In the genomic region with DNA sequence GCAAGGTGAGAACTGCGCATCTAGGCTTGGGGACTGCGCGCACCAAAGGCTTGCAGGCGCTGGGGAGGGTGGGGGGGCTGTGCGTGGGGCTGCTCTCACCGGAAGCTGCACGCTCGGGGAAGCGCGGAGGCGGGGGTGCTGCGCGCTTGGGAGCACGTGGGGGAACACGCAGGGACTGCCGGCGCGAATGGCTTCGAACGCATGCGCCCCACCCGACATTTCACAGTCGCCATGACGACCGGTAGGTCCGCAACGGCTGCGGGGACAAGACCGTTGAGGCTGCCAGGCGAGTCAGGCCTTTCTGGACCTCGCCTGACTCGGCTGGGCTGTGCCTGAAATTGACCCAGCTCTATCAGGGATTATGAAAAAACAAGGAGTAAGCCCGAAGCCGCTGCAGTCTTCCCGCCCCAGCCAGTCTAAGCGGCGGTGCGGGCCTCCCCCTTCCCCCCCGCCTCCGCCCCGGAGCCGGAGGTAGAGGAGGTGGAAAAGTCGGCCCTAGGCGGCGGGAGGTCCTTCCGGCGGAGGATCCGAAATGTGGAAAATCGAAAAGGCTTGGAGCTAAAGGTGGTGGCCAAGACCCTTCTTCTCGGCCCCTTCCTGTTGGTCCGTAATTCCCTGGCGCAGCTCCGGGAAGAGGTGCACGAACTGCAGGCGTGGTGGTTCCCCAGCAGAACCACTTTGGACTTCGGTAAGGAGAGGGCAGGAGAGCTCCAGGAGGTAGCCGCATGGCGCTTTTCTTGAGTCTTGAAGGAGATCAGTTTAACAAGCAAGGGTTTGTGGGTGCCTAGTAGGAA, we compare ENCODE assay signal across 8 cellular contexts. TPM values are rescaled to one million over a fixed set of nuclear protein-coding genes. Genes with fewer than 3 reads are reported as not detected.
DNase-seq lines count a peak whose midpoint lies in the region; ATAC-seq and TF ChIP-seq lines count a peak whose summit lies in the region.

No MANE protein-coding gene starts in this region.

- peaks cover 27% of the 10 kb centered on the region for H3K27me3 Mint-ChIP-seq in activated T-helper 17 cell treated with anti-CD3 and anti-CD28 coated beads, Interleukin-2, amount 50 U/mL, for 72 hours
- peaks cover 8% of the 10 kb centered on the region for H3K27me3 Mint-ChIP-seq in neural progenitor cell (ENCODE audit: insufficient read depth, low read depth)

- 0 to 5% methylated on average over 2 to 8 of the region's 58 CpGs for WGBS in gastroesophageal sphincter (ENCODE audit: low coverage in 1 of 2), 2 donors

- H3K9me2 ChIP-seq in MM.1S (replicated peaks; ENCODE audit: insufficient read depth, low read length), result no peaks in the 10 kb centered on the region

- H3K27me3 ChIP-seq in A673 (replicated peaks; ENCODE audit: insufficient read depth, low read depth, low read length, poor library complexity), result peaks cover 17% of the 10 kb centered on the region
- H3K27me3 ChIP-seq in MM.1S (replicated peaks; ENCODE audit: insufficient read depth, low read length), result no peaks in the 10 kb centered on the region
- peaks cover 10% of the 10 kb centered on the region for H3K27me3 ChIP-seq in gastroesophageal sphincter
- H3K27me3 ChIP-seq in neural progenitor cell, result peaks cover 30% of the 10 kb centered on the region
- peaks cover 12% of the 10 kb centered on the region for H3K27me3 ChIP-seq in upper lobe of right lung

- no peaks in the 10 kb centered on the region for H3F3A ChIP-seq in MM.1S (ENCODE audit: insufficient read depth, low read length)
- no peaks in the 10 kb centered on the region for H3F3A ChIP-seq in neural progenitor cell (ENCODE audit: low read depth)

- H3K4me2 ChIP-seq in MM.1S (ENCODE audit: low read depth, low read length) (peak overlapping the region; percentile 47; the same call in 1 of the 2 replicates), neural progenitor cell (peak overlapping the region; percentile 79)

- no peaks in the 10 kb centered on the region for H3K9me3 ChIP-seq in A673 (ENCODE audit: low read depth, low read length, poor library complexity, severe bottlenecking)
- H3K9me3 ChIP-seq in MM.1S (replicated peaks; ENCODE audit: insufficient read depth, low read length), result no peaks in the 10 kb centered on the region
- H3K9me3 ChIP-seq in gastroesophageal sphincter, result no peaks in the 10 kb centered on the region
- no peaks in the 10 kb centered on the region for H3K9me3 ChIP-seq in neural progenitor cell (ENCODE audit: low read depth)
- H3K9me3 ChIP-seq in upper lobe of right lung, result no peaks in the 10 kb centered on the region

- CTCF ChIA-PET in A673 (lab: Charles Lee), result no interaction called here

- no peaks in the 10 kb centered on the region for H3K9me3 Mint-ChIP-seq in activated T-helper 17 cell treated with anti-CD3 and anti-CD28 coated beads, Interleukin-2, amount 50 U/mL, for 72 hours
- H3K9me3 Mint-ChIP-seq in neural progenitor cell, result no peaks in the 10 kb centered on the region

- ATAC-seq in activated T-helper 17 cell treated with anti-CD3 and anti-CD28 coated beads, Interleukin-2, amount 50 U/mL, for 72 hours (replicated peaks), result no peak
- ATAC-seq in gastroesophageal sphincter, result peak; percentile 46
- ATAC-seq in upper lobe of right lung, result peak; percentile 49
- ATAC-seq in HG02840 (IDR thresholded peaks at IDR 0.05; ENCODE audit: low FRiP score, unreplicated experiment), result no peak

- H3K27ac Mint-ChIP-seq in activated T-helper 17 cell treated with anti-CD3 and anti-CD28 coated beads, Interleukin-2, amount 50 U/mL, for 72 hours, result no peak overlapping the region
- no peak overlapping the region for H3K27ac Mint-ChIP-seq in neural progenitor cell

- H4K20me1 ChIP-seq in MM.1S (ENCODE audit: insufficient read depth, low read length) (no peaks in the 10 kb centered on the region), neural progenitor cell (ENCODE audit: low read depth) (no peaks in the 10 kb centered on the region)

- TF ChIP-seq POLR2A in gastroesophageal sphincter (IDR thresholded peaks at IDR 0.05), result no peak

- H2AFZ ChIP-seq in MM.1S (ENCODE audit: low read length) (0 out of 2 replicates have a peak overlapping the region, but pooled peaks have one; percentile 11), neural progenitor cell (replicated peaks) (peak overlapping the region; percentile 69)

- POLR2A ChIA-PET in A673 (lab: Charles Lee; ENCODE audit: low non-redundant PET), result no interaction called here

- DNase-seq in A673 (ENCODE audit: low spot score) (peak; percentile 63), MM.1S (no peak), neural progenitor cell (ENCODE audit: low spot score) (peak; percentile 48), upper lobe of right lung (peak; percentile 65), AML-193 (lab: John Stamatoyannopoulos, UW) (no peak)

- no peak for TF ChIP-seq CTCF in A673 (conservative IDR thresholded peaks at IDR 0.05; ENCODE audit: low read depth, low read length)
- no peak for TF ChIP-seq CTCF in MM.1S (IDR thresholded peaks at IDR 0.05; ENCODE audit: low read length)
- TF ChIP-seq CTCF in gastroesophageal sphincter (IDR thresholded peaks at IDR 0.05), result no peak
- TF ChIP-seq CTCF in neural progenitor cell (IDR thresholded peaks at IDR 0.05), result no peak
- TF ChIP-seq CTCF in upper lobe of right lung (IDR thresholded peaks at IDR 0.05), result no peak

- no peaks in the 10 kb centered on the region for H3K36me3 Mint-ChIP-seq in activated T-helper 17 cell treated with anti-CD3 and anti-CD28 coated beads, Interleukin-2, amount 50 U/mL, for 72 hours (ENCODE audit: low read depth)
- H3K36me3 Mint-ChIP-seq in neural progenitor cell, result no peaks in the 10 kb centered on the region

- H3K4me1 ChIP-seq in A673 (ENCODE audit: insufficient read depth, low read length, poor library complexity, severe bottlenecking) (no peaks in the 10 kb centered on the region), MM.1S (ENCODE audit: low read length) (no peaks in the 10 kb centered on the region), gastroesophageal sphincter (peaks cover 0 to 21% (median 0%) of the 10 kb centered on the region in 3 donors), neural progenitor cell (no peaks in the 10 kb centered on the region), upper lobe of right lung (peaks cover 7% of the 10 kb centered on the region)

- H3K36me3 ChIP-seq in A673 (ENCODE audit: insufficient read depth, low read length, poor library complexity, severe bottlenecking), result no peaks in the 10 kb centered on the region
- H3K36me3 ChIP-seq in MM.1S (replicated peaks; ENCODE audit: insufficient read depth, low read length), result no peaks in the 10 kb centered on the region
- H3K36me3 ChIP-seq in gastroesophageal sphincter, result no peaks in the 10 kb centered on the region
- no peaks in the 10 kb centered on the region for H3K36me3 ChIP-seq in neural progenitor cell
- no peaks in the 10 kb centered on the region for H3K36me3 ChIP-seq in upper lobe of right lung

- peaks cover 4% of the 10 kb centered on the region for H3K4me1 Mint-ChIP-seq in activated T-helper 17 cell treated with anti-CD3 and anti-CD28 coated beads, Interleukin-2, amount 50 U/mL, for 72 hours
- peaks cover 8% of the 10 kb centered on the region for H3K4me1 Mint-ChIP-seq in neural progenitor cell

- BruUV-seq in A673 (replicated peaks; lab: Mats Ljungman, UMichigan), result no TSS peak

- H3K4me3 ChIP-seq in A673 (ENCODE audit: low read depth, low read length, poor library complexity, severe bottlenecking), result peak overlapping the region; percentile 51
- H3K4me3 ChIP-seq in MM.1S (ENCODE audit: low read length), result peak overlapping the region; percentile 25; the same call in 1 of the 2 replicates
- H3K4me3 ChIP-seq in gastroesophageal sphincter, result peak overlapping the region; percentile 34 to 55
- peak overlapping the region; percentile 55 for H3K4me3 ChIP-seq in neural progenitor cell
- H3K4me3 ChIP-seq in upper lobe of right lung, result peak overlapping the region; percentile 45

- no peak for TF ChIP-seq EP300 in gastroesophageal sphincter (IDR thresholded peaks at IDR 0.05)

- H3K27ac ChIP-seq in A673 (ENCODE audit: low read depth, low read length, poor library complexity, severe bottlenecking) (no peak overlapping the region), MM.1S (ENCODE audit: low read length) (no peak overlapping the region), gastroesophageal sphincter (peak overlapping the region in 1 of 4 donors; percentile 6), neural progenitor cell (no peak overlapping the region), upper lobe of right lung (no peak overlapping the region)

- intact Hi-C loops in A673 (cut with micrococcal nuclease; ENCODE audit: unreplicated experiment), result loop anchor here (10.0 kb wide), 2 partner anchors 1325 to 1875 kb away; partner anchors contain the start of gene TEX47
- intact Hi-C loops in upper lobe of right lung (cut with DNase I), result no loop called here

- H3K79me2 ChIP-seq in MM.1S (ENCODE audit: low read length), result no peaks in the 10 kb centered on the region
- H3K79me2 ChIP-seq in neural progenitor cell (ENCODE audit: low read depth), result no peaks in the 10 kb centered on the region

- H3K4me3 Mint-ChIP-seq in activated T-helper 17 cell treated with anti-CD3 and anti-CD28 coated beads, Interleukin-2, amount 50 U/mL, for 72 hours, result peak overlapping the region; percentile 74
- H3K4me3 Mint-ChIP-seq in neural progenitor cell, result peak overlapping the region; percentile 84

- H3K9ac ChIP-seq in MM.1S (ENCODE audit: low read length), result no peak overlapping the region
- H3K9ac ChIP-seq in neural progenitor cell, result no peak overlapping the region

RNA-seq across cellular contexts. Expression of gene STEAP1, which starts 34.9 kb away (rescaled TPM):
- 188 and 213 TPM in 2 replicates for total RNA-seq in A673 (2021)
- total RNA-seq in activated T-helper 17 cell treated with anti-CD3 and anti-CD28 coated beads, Interleukin-2, amount 50 U/mL, for 72 hours, result under 1 TPM; 0.52 to 0.79 TPM
- 10 to 100 TPM in 3 of 4 donors, 1 to 10 TPM in 1; 2.6 to 14.2 (median 12.6) TPM for total RNA-seq in gastroesophageal sphincter
- total RNA-seq in neural progenitor cell (ENCODE audit: low replicate concordance), result 1.5 and 2.3 TPM in 2 replicates
- 5.7 TPM for total RNA-seq in upper lobe of right lung

Comparison
In these comparisons a context has a peak if more than half of its experiments do, and no peak if none do; other contexts are left out.
1. DNase-seq: peak in A673 (single experiment), neural progenitor cell (single experiment) and upper lobe of right lung (single experiment); none in MM.1S (single experiment) and AML-193 (0 of 2).
2. ATAC-seq: peak in gastroesophageal sphincter (single experiment) and upper lobe of right lung (single experiment); none in activated T-helper 17 cell treated with anti-CD3 and anti-CD28 coated beads, Interleukin-2, amount 50 U/mL, for 72 hours (single experiment) and HG02840 (single experiment).
3. RNA of gene STEAP1, which starts 34.9 kb away (total RNA-seq): 188 to 213 TPM in A673; 2.6 to 14.2 TPM in gastroesophageal sphincter, 5.7 TPM in upper lobe of right lung (single experiment), 1.5 to 2.3 TPM in neural progenitor cell and 0.52 to 0.79 TPM in activated T-helper 17 cell treated with anti-CD3 and anti-CD28 coated beads, Interleukin-2, amount 50 U/mL, for 72 hours; every median in the first group is over 10 times any median in the second.
4. Peak in every context shown above with its lines, with median percentiles within 50 percentile points of each other: H3K4me3 ChIP-seq.